1 cellular context compared by ENCODE assay signal in the genomic region with DNA sequence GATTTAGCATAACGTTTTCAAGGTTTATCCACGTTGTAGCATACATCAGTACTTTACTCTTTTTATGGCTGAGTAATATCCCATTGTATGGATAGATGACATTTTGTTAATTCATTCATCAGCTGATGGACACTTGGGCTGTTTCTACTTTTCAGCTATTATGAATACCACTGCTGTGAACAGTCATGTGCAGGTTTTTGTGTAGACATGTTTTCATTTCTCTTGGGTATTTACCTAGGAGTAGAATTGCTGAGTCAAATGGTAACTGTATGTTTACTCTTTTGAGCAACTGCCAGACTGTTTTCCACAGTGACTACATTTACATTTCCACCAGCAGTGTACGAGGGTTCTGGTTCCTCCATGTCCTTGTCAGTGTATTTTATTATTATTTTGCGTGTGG.
TF ChIP-seq lines count a peak whose summit lies in the region.

No MANE protein-coding gene starts in this region.

TF ChIP-seq in GM12878, 131 proteins besides CTCF, POLR2A, EP300 and RAD21:
- TF ChIP-seq TCF12 (IDR thresholded peaks at IDR 0.05; ENCODE audit: low read depth, low read length), result no peak
- no peak for TF ChIP-seq SIN3A (IDR thresholded peaks at IDR 0.05; ENCODE audit: low read depth, low read length)
- TF ChIP-seq BCL11A (IDR thresholded peaks at IDR 0.05; ENCODE audit: low read depth, low read length), result no peak
- no peak for TF ChIP-seq BRCA1 (IDR thresholded peaks at IDR 0.05; ENCODE audit: low read depth, low read length)
- TF ChIP-seq JUNB (IDR thresholded peaks at IDR 0.05), result peak; percentile 61
- TF ChIP-seq, protein P1, sequence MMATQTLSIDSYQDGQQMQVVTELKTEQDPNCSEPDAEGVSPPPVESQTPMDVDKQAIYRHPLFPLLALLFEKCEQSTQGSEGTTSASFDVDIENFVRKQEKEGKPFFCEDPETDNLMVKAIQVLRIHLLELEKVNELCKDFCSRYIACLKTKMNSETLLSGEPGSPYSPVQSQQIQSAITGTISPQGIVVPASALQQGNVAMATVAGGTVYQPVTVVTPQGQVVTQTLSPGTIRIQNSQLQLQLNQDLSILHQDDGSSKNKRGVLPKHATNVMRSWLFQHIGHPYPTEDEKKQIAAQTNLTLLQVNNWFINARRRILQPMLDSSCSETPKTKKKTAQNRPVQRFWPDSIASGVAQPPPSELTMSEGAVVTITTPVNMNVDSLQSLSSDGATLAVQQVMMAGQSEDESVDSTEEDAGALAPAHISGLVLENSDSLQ (IDR thresholded peaks at IDR 0.05), result 0 out of 2 replicates have a peak, but pooled peaks have one; percentile 13
- TF ChIP-seq IRF4 (IDR thresholded peaks at IDR 0.05; ENCODE audit: low read depth, low read length), result 0 out of 2 replicates have a peak, but pooled peaks have one; percentile 25
- TF ChIP-seq BHLHE40 (IDR thresholded peaks at IDR 0.05; ENCODE audit: borderline replicate concordance in 1 of 2, low read depth in 2 of 2, low read length in 1 of 2), result peak in 1 of 2 experiments; percentile 23; a peak in 1 of 4 replicates
